In the genomic region with DNA sequence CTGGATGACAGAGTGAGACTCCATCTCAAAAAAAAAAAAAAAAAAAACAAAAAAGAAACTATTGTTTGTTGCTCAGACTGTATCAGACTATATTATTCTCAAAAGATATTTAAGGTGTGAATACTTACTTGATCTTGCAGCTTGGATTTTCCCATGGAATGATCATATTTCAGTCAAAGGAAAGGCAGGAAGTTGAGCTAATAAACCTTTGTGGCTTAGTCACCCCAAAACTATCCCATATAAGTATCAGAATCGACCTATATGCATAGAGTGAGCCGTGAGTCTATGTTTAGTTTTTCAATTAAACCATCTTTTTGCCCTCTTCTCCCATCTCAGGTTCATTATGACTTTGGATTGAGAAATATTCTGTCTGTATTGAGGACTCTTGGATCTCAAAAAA, we compare ENCODE assay signal across 21 cellular contexts.
DNase-seq lines count a peak whose midpoint lies in the region; ATAC-seq, FAIRE-seq and TF ChIP-seq lines count a peak whose summit lies in the region.
"Had no signal": no experiment of that assay in that cellular context is flagged by ENCODE, and none has a peak within 500 bp of the region (broad histone marks: within the 10 kb centered on the region; RNA-seq: fewer than 3 reads in every experiment).

No MANE protein-coding gene starts in this region.

- no peaks in the 10 kb centered on the region for H3K79me2 ChIP-seq in MM.1S (ENCODE audit: low read length)

- H3K27me3 ChIP-seq in bronchial epithelial cell (ENCODE audit: control insufficient read depth, insufficient read depth, low read length) (no peaks in the 10 kb centered on the region), foreskin keratinocyte (no peaks in the 10 kb centered on the region), right cardiac atrium (ENCODE audit: control insufficient read depth, insufficient read depth) (peaks cover 2% of the 10 kb centered on the region), MM.1S (replicated peaks; ENCODE audit: insufficient read depth, low read length) (no peaks in the 10 kb centered on the region)
- H3K27me3 ChIP-seq: BE2C had no signal

- 80% methylated on average over 2 of the region's 2 CpGs for WGBS in right cardiac atrium

- ATAC-seq in foreskin keratinocyte (peak; percentile 68), right cardiac atrium (no peak)
- ATAC-seq: GM12878, GM23338, HepG2 had no signal

- no peaks in the 10 kb centered on the region for H3K9me3 ChIP-seq in right cardiac atrium (ENCODE audit: control insufficient read depth, low read length)
- no peaks in the 10 kb centered on the region for H3K9me3 ChIP-seq in MM.1S (replicated peaks; ENCODE audit: insufficient read depth, low read length)
- H3K9me3 ChIP-seq: BE2C, Caco-2 had no signal

- peak; percentile 4 for DNase-seq in EL
- peak; percentile 33 for DNase-seq in HT1080 (ENCODE audit: low read depth)
- DNase-seq in bronchial epithelial cell (ENCODE audit: low read depth), result peak; percentile 74
- DNase-seq in foreskin keratinocyte, result peak; percentile 31 to 62
- no peak for DNase-seq in right cardiac atrium
- no peak for DNase-seq in NK-92 (lab: John Stamatoyannopoulos, UW; ENCODE audit: unreplicated experiment)
- no peak for DNase-seq in MM.1S
- DNase-seq: ACHN; BE2C; C1 segment of cervical spinal cord; Caco-2; CD4-positive, alpha-beta T cell; HCEC 1CT; KBM-7 had no signal

- no peak for TF ChIP-seq CTCF in bronchial epithelial cell (IDR thresholded peaks at IDR 0.05; ENCODE audit: insufficient read depth, low read length, severe bottlenecking)
- no peak for TF ChIP-seq CTCF in foreskin keratinocyte (conservative IDR thresholded peaks at IDR 0.05)
- no peak for TF ChIP-seq CTCF in MM.1S (IDR thresholded peaks at IDR 0.05; ENCODE audit: low read length)

- FAIRE-seq in bronchial epithelial cell (lab: Jason Lieb, UNC), result no peak
- FAIRE-seq: A204.1, D721Med, GM12878, H54, HepG2 had no signal

- no peak overlapping the region for H2AFZ ChIP-seq in MM.1S (ENCODE audit: low read length)
- H2AFZ ChIP-seq: GM23338 had no signal

- H3K27ac ChIP-seq in foreskin keratinocyte (no peak overlapping the region), right cardiac atrium (ENCODE audit: low read length) (no peak overlapping the region), MM.1S (ENCODE audit: low read length) (no peak overlapping the region)
- H3K27ac ChIP-seq: HL-60 had no signal

- no peaks in the 10 kb centered on the region for H3K9me2 ChIP-seq in MM.1S (replicated peaks; ENCODE audit: insufficient read depth, low read length)

- H3K9ac ChIP-seq in MM.1S (ENCODE audit: low read length), result no peak overlapping the region

- no peaks in the 10 kb centered on the region for H3K36me3 ChIP-seq in bronchial epithelial cell (ENCODE audit: control insufficient read depth, insufficient read depth, low read length)
- H3K36me3 ChIP-seq in MM.1S (replicated peaks; ENCODE audit: insufficient read depth, low read length), result no peaks in the 10 kb centered on the region
- H3K36me3 ChIP-seq: BE2C had no signal

- H3K4me2 ChIP-seq in MM.1S (ENCODE audit: low read depth, low read length), result no peak overlapping the region
- H3K4me2 ChIP-seq: GM23338 had no signal

- H4K20me1 ChIP-seq in MM.1S (ENCODE audit: insufficient read depth, low read length), result no peaks in the 10 kb centered on the region

- H3K4me1 ChIP-seq in foreskin keratinocyte (no peaks in the 10 kb centered on the region), right cardiac atrium (ENCODE audit: control insufficient read depth, insufficient read depth, low read length) (no peaks in the 10 kb centered on the region), MM.1S (ENCODE audit: low read length) (no peaks in the 10 kb centered on the region)
- H3K4me1 ChIP-seq: BE2C, Caco-2 had no signal

- intact Hi-C loops in right cardiac atrium (cut with DNase I), result no loop called here

- no peaks in the 10 kb centered on the region for H3F3A ChIP-seq in MM.1S (ENCODE audit: insufficient read depth, low read length)

- H3K4me3 ChIP-seq in bronchial epithelial cell (ENCODE audit: low read depth, low read length), result no peak overlapping the region
- H3K4me3 ChIP-seq in right cardiac atrium (ENCODE audit: low read length), result no peak overlapping the region
- no peak overlapping the region for H3K4me3 ChIP-seq in MM.1S (ENCODE audit: low read length)
- H3K4me3 ChIP-seq: GM12878, GM23338 had no signal

Comparison
In these comparisons a context has a peak if more than half of its experiments do, and no peak if none do; other contexts are left out.
1. DNase-seq: peak in EL (single experiment), HT1080 (single experiment), bronchial epithelial cell (single experiment) and foreskin keratinocyte (2 of 2); none in right cardiac atrium (0 of 3), NK-92 (single experiment) and MM.1S (single experiment).